ENCODE assay signal across 15 cellular contexts in the genomic region with DNA sequence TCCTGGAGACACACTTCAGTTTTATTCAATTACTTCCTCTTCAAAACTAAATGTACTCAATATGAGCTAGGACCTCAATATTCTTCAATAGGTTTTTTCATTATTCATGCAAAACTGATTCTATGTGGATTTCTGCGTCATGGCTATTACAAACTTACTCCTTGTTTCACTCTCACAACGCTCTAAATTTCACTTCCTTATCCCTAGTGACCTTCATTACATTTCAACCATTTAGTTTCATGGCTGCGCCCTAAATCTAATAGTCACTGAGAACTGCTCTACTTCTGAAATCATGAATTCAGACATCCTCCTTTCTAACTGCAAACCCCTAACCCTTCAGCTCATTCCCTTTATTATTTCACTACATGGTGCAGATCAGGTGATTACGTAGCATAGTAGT.
"Had no signal": no experiment of that assay in that cellular context is flagged by ENCODE, and none has a peak within 500 bp of the region (broad histone marks: within the 10 kb centered on the region; RNA-seq: fewer than 3 reads in every experiment).

No MANE protein-coding gene starts in this region.

- H3K4me1 ChIP-seq: foreskin keratinocyte, lower lobe of right lung, pancreas had no signal

- DNase-seq: caudate nucleus; effector CD4-positive, alpha-beta T cell; foreskin keratinocyte; left cardiac atrium; lower lobe of right lung; naive B cell; pancreas; stimulated activated CD4-positive, alpha-beta T cell treated with anti-CD3 and anti-CD28 coated beads, Interleukin-2, amount 100 ng/mL, for 48 hours; stimulated activated CD8-positive, alpha-beta memory T cell treated with anti-CD3 and anti-CD28 coated beads, Interleukin-4, amount 100 ng/mL, for 48 hours; stomach had no signal

- H3K27me3 ChIP-seq: foreskin keratinocyte, pancreas, stomach had no signal

- ATAC-seq: activated CD4-positive, CD25-positive, alpha-beta regulatory T cell treated with anti-CD3 and anti-CD28 coated beads, Interleukin-2, amount 50 U/mL, for 24 hours; foreskin keratinocyte; left cardiac atrium; lower lobe of right lung; pancreas had no signal

- H3K27ac ChIP-seq: coronary artery, foreskin keratinocyte, lower lobe of right lung, pancreas, stomach, thoracic aorta had no signal

- H3K27ac Mint-ChIP-seq: activated naive CD4-positive, alpha-beta T cell treated with anti-CD3 and anti-CD28 coated beads, Interleukin-2, amount 50 U/mL, for 24 hours; activated T-helper 2 cell treated with anti-CD3 and anti-CD28 coated beads, Interferon-gamma antibody, Interleukin-2, Interleukin-4, amounts not matched to agents 10 μg/mL and 5 μg/mL and 100 μg/mL, durations not matched to agents 14 hours and 24 hours and 36 hours; naive B cell had no signal

- H3K36me3 ChIP-seq: lower lobe of right lung, pancreas, stomach, thoracic aorta had no signal

- H3K4me1 Mint-ChIP-seq: activated naive CD4-positive, alpha-beta T cell treated with anti-CD3 and anti-CD28 coated beads, Interleukin-2, amount 50 U/mL, for 24 hours; naive B cell had no signal

- H3K36me3 Mint-ChIP-seq: activated naive CD4-positive, alpha-beta T cell treated with anti-CD3 and anti-CD28 coated beads, Interleukin-2, amount 50 U/mL, for 24 hours had no signal

- H3K9me3 ChIP-seq: pancreas, thoracic aorta had no signal

- H3K27me3 Mint-ChIP-seq: naive B cell had no signal

- H3K4me3 ChIP-seq: coronary artery, lower lobe of right lung, pancreas, stomach, thoracic aorta had no signal

- H3K4me3 Mint-ChIP-seq: activated naive CD4-positive, alpha-beta T cell treated with anti-CD3 and anti-CD28 coated beads, Interleukin-2, amount 50 U/mL, for 24 hours; naive B cell had no signal
